ENCODE assay signal across 10 cellular contexts in genomic region chr17:9432867-9433495, GRCh38.
DNase-seq lines count a peak whose midpoint lies in the region; ATAC-seq and TF ChIP-seq lines count a peak whose summit lies in the region.
"Had no signal": no experiment of that assay in that cellular context is flagged by ENCODE, and none has a peak within 500 bp of the region (broad histone marks: within the 10 kb centered on the region; RNA-seq: fewer than 3 reads in every experiment).

No MANE protein-coding gene starts in this region.

- H3K4me3 ChIP-seq in CD4-positive, CD25-positive, alpha-beta regulatory T cell (ENCODE audit: low read depth, low read length), result peak overlapping the region; percentile 27
- H3K4me3 ChIP-seq in psoas muscle, result no peak overlapping the region

- peaks cover 23% of the 10 kb centered on the region for H3K36me3 Mint-ChIP-seq in CD4-positive, CD25-positive, alpha-beta regulatory T cell
- peaks cover 5% of the 10 kb centered on the region for H3K36me3 Mint-ChIP-seq in central memory CD8-positive, alpha-beta T cell (ENCODE audit: insufficient read depth)
- no peaks in the 10 kb centered on the region for H3K36me3 Mint-ChIP-seq in H9 (ENCODE audit: insufficient read depth in 1 of 3, low read depth in 3 of 3)

- no peak overlapping the region for H2BK5ac ChIP-seq in H9 (ENCODE audit: insufficient read length, low read length)

- H2AK5ac ChIP-seq in H9 (ENCODE audit: insufficient read length, low read length), result no peak overlapping the region

- H3K4me3 Mint-ChIP-seq in CD4-positive, CD25-positive, alpha-beta regulatory T cell, result peak overlapping the region in 3 of 4 donors; percentile 14 to 68 (median 30)
- H3K4me3 Mint-ChIP-seq in central memory CD8-positive, alpha-beta T cell, result peak overlapping the region; percentile 13
- no peak overlapping the region for H3K4me3 Mint-ChIP-seq in H9
- H3K4me3 Mint-ChIP-seq: type B pancreatic cell had no signal

- H3K36me3 ChIP-seq in CD4-positive, CD25-positive, alpha-beta regulatory T cell (ENCODE audit: control insufficient read depth, insufficient read depth, low read length), result peaks cover 8% of the 10 kb centered on the region
- no peaks in the 10 kb centered on the region for H3K36me3 ChIP-seq in psoas muscle (ENCODE audit: insufficient read depth in 1 of 2, low read depth in 1 of 2)

- intact Hi-C loops in psoas muscle (cut with DNase I), result no loop called here

- no peak overlapping the region for H3K27ac ChIP-seq in CD4-positive, CD25-positive, alpha-beta regulatory T cell (ENCODE audit: insufficient read depth, low read length, poor library complexity, severe bottlenecking)
- H3K27ac ChIP-seq in psoas muscle (peak overlapping the region; percentile 53), H9 (ENCODE audit: insufficient read length, low read depth, low read length) (no peak overlapping the region)

- ATAC-seq in CD4-positive, CD25-positive, alpha-beta regulatory T cell (ENCODE audit: low read depth in 2 of 2), result no peak
- ATAC-seq in GM21529 (IDR thresholded peaks at IDR 0.05; ENCODE audit: unreplicated experiment), result peak; percentile 26
- no peak for ATAC-seq in central memory CD8-positive, alpha-beta T cell (replicated peaks; ENCODE audit: extremely low read depth, poor library complexity, severe bottlenecking)
- ATAC-seq in psoas muscle, result no peak
- no peak for ATAC-seq in GM21367 (IDR thresholded peaks at IDR 0.05; ENCODE audit: unreplicated experiment)
- no peak for ATAC-seq in GM21447 (IDR thresholded peaks at IDR 0.05; ENCODE audit: unreplicated experiment)

- H3K27me3 Mint-ChIP-seq in CD4-positive, CD25-positive, alpha-beta regulatory T cell, result no peaks in the 10 kb centered on the region
- H3K27me3 Mint-ChIP-seq in central memory CD8-positive, alpha-beta T cell, result no peaks in the 10 kb centered on the region
- H3K27me3 Mint-ChIP-seq in H9 (ENCODE audit: low read depth), result no peaks in the 10 kb centered on the region
- H3K27me3 Mint-ChIP-seq: type B pancreatic cell had no signal

- no peak overlapping the region for H3K23ac ChIP-seq in H9 (ENCODE audit: insufficient read length, low read depth, low read length)

- H3K23me2 ChIP-seq in H9 (ENCODE audit: insufficient read length, low read depth, low read length, poor library complexity, severe bottlenecking), result no peaks in the 10 kb centered on the region

- no peak overlapping the region for H2BK20ac ChIP-seq in H9 (ENCODE audit: low read depth, low read length, poor library complexity, severe bottlenecking)

- no peak overlapping the region for H2BK120ac ChIP-seq in H9 (ENCODE audit: low read depth, low read length, poor library complexity, severe bottlenecking)

- WGBS in psoas muscle, 3 donors, result 82 to 88% (median 87%) methylated on average over 8 of the region's 8 CpGs
- WGBS in H9 (ENCODE audit: extremely low coverage, insufficient read length, low lambda C conversion rate), result no CpG with 5 or more reads among the region's 8 CpGs

- H3K56ac ChIP-seq in H9 (ENCODE audit: insufficient read length, low read depth, low read length), result no peak overlapping the region

- H3K4me1 Mint-ChIP-seq in CD4-positive, CD25-positive, alpha-beta regulatory T cell, result peaks cover 10 to 21% (median 17%) of the 10 kb centered on the region in 4 donors
- H3K4me1 Mint-ChIP-seq in central memory CD8-positive, alpha-beta T cell, result peaks cover 27% of the 10 kb centered on the region
- H3K4me1 Mint-ChIP-seq in H9, result peaks cover 13% of the 10 kb centered on the region in 2 experiments

- no peaks in the 10 kb centered on the region for H3K9me3 ChIP-seq in CD4-positive, CD25-positive, alpha-beta regulatory T cell (ENCODE audit: control insufficient read depth in 2 of 2, low read length in 2 of 2)
- H3K9me3 ChIP-seq in psoas muscle (no peaks in the 10 kb centered on the region), H9 (ENCODE audit: control insufficient read depth, low read depth, low read length) (no peaks in the 10 kb centered on the region)
- H3K9me3 ChIP-seq: SK-N-SH had no signal

- no peaks in the 10 kb centered on the region for H3K79me2 ChIP-seq in H9 (ENCODE audit: insufficient read depth, low read length)

- H4K20me1 ChIP-seq in H9 (ENCODE audit: control insufficient read depth, insufficient read depth, insufficient read length), result no peaks in the 10 kb centered on the region

- H3K18ac ChIP-seq in H9 (ENCODE audit: insufficient read length, low read depth, low read length), result no peak overlapping the region

- H4K91ac ChIP-seq in H9 (ENCODE audit: insufficient read length, low read depth, low read length), result no peak overlapping the region

- peak in 1 of 3 donors; percentile 2 for DNase-seq in CD4-positive, CD25-positive, alpha-beta regulatory T cell
- no peak for DNase-seq in central memory CD8-positive, alpha-beta T cell (ENCODE audit: low spot score in 2 of 2)
- DNase-seq in psoas muscle (no peak), inferior parietal cortex (ENCODE audit: extremely low spot score) (no peak), H9 (no peak)
- DNase-seq: SK-N-SH had no signal

- H3K4ac ChIP-seq in H9 (ENCODE audit: low read depth, low read length), result no peak overlapping the region

- H2AFZ ChIP-seq in H9 (ENCODE audit: low read length), result no peak overlapping the region

- no peaks in the 10 kb centered on the region for H3K27me3 ChIP-seq in CD4-positive, CD25-positive, alpha-beta regulatory T cell (ENCODE audit: control insufficient read depth, insufficient read depth, low read length)
- H3K27me3 ChIP-seq in psoas muscle (ENCODE audit: insufficient read depth in 3 of 3, low read length in 2 of 3), result no peaks in the 10 kb centered on the region
- H3K27me3 ChIP-seq in H9 (ENCODE audit: insufficient read depth, low read length), result no peaks in the 10 kb centered on the region

- no peak overlapping the region for H4K8ac ChIP-seq in H9 (replicated peaks; ENCODE audit: insufficient read length, low read depth, low read length)

- H3K9me3 Mint-ChIP-seq in CD4-positive, CD25-positive, alpha-beta regulatory T cell, result peaks cover 0 to 2% (median 0%) of the 10 kb centered on the region in 7 donors
- no peaks in the 10 kb centered on the region for H3K9me3 Mint-ChIP-seq in central memory CD8-positive, alpha-beta T cell
- peaks cover 2 to 3% of the 10 kb centered on the region in 2 experiments; a peak in 2 of 5 replicates for H3K9me3 Mint-ChIP-seq in H9

- H2BK15ac ChIP-seq in H9 (ENCODE audit: low read depth, low read length), result no peak overlapping the region

- H3K27ac Mint-ChIP-seq in CD4-positive, CD25-positive, alpha-beta regulatory T cell, result peak overlapping the region in 1 of 3 donors; percentile 54
- no peak overlapping the region for H3K27ac Mint-ChIP-seq in central memory CD8-positive, alpha-beta T cell (ENCODE audit: low read depth)
- H3K27ac Mint-ChIP-seq in H9, result no peak overlapping the region
- H3K27ac Mint-ChIP-seq: type B pancreatic cell had no signal

- H3K4me1 ChIP-seq in CD4-positive, CD25-positive, alpha-beta regulatory T cell (ENCODE audit: control insufficient read depth, insufficient read depth, low read length, poor library complexity, severe bottlenecking), result no peaks in the 10 kb centered on the region
- peaks cover 25% of the 10 kb centered on the region for H3K4me1 ChIP-seq in psoas muscle
- H3K4me1 ChIP-seq in H9 (ENCODE audit: insufficient read depth, low read length), result no peaks in the 10 kb centered on the region

- H3T11ph ChIP-seq in H9 (ENCODE audit: low read length), result no peak overlapping the region

- no peaks in the 10 kb centered on the region for H3K79me1 ChIP-seq in H9 (ENCODE audit: insufficient read depth, low read depth, low read length, poor library complexity, severe bottlenecking)

- H3K14ac ChIP-seq in H9 (ENCODE audit: insufficient read depth, low read length), result no peak overlapping the region

- TF ChIP-seq CTCF in psoas muscle (IDR thresholded peaks at IDR 0.05) (no peak), H9 (conservative IDR thresholded peaks at IDR 0.05) (no peak)

- no peak overlapping the region for H4K5ac ChIP-seq in H9 (ENCODE audit: insufficient read length, low read depth, low read length)

- H2BK12ac ChIP-seq in H9 (ENCODE audit: insufficient read length, low read depth, low read length), result no peak overlapping the region

- H3K9ac ChIP-seq in H9 (ENCODE audit: extremely low read depth, insufficient read length, low read length), result no peak overlapping the region
- H3K9ac ChIP-seq: SK-N-SH had no signal

- H3K4me2 ChIP-seq in H9 (ENCODE audit: insufficient read depth, insufficient read length, low read length), result no peak overlapping the region
- H3K4me2 ChIP-seq: SK-N-SH had no signal

Comparison
In these comparisons a context has a peak if more than half of its experiments do, and no peak if none do; other contexts are left out.
1. H3K4me3 Mint-ChIP-seq: peak in CD4-positive, CD25-positive, alpha-beta regulatory T cell (3 of 4) and central memory CD8-positive, alpha-beta T cell (single experiment); none in H9 (0 of 2).